In genomic region chr12:93060666-93061413, GRCh38 we compare ENCODE assay signal across 8 cellular contexts.
DNase-seq lines count a peak whose midpoint lies in the region; ATAC-seq, FAIRE-seq and TF ChIP-seq lines count a peak whose summit lies in the region.

No MANE protein-coding gene starts in this region.

- H3K9me3 ChIP-seq in colonic mucosa (no peaks in the 10 kb centered on the region), parathyroid adenoma (ENCODE audit: control insufficient read depth, low read length) (no peaks in the 10 kb centered on the region), small intestine (ENCODE audit: control insufficient read depth, low read depth) (no peaks in the 10 kb centered on the region)

- DNase-seq in Ammon's horn (ENCODE audit: low spot score) (peak; percentile 10), colonic mucosa (no peak), SKM-1 (lab: John Stamatoyannopoulos, UW; ENCODE audit: unreplicated experiment) (no peak), H4 (ENCODE audit: low spot score) (no peak), small intestine (no peak)

- TF ChIP-seq CTCF in colonic mucosa (IDR thresholded peaks at IDR 0.05) = no peak
- TF ChIP-seq CTCF in parathyroid adenoma (IDR thresholded peaks at IDR 0.05) = no peak

- H3K4me3 ChIP-seq in colonic mucosa (no peak overlapping the region), parathyroid adenoma (ENCODE audit: low read depth, low read length) (no peak overlapping the region), small intestine (ENCODE audit: low read depth in 1 of 2, low read length in 2 of 2) (no peak overlapping the region)

- FAIRE-seq in small intestine (lab: Jason Lieb, UNC) = no peak

- no peaks in the 10 kb centered on the region for H3K79me2 ChIP-seq in parathyroid adenoma

- ATAC-seq in GM21381 (IDR thresholded peaks at IDR 0.05; ENCODE audit: unreplicated experiment) (peak; percentile 36), HG03565 (IDR thresholded peaks at IDR 0.05; ENCODE audit: unreplicated experiment) (peak; percentile 16)

- H3K36me3 ChIP-seq in colonic mucosa (no peaks in the 10 kb centered on the region), parathyroid adenoma (ENCODE audit: control insufficient read depth, insufficient read depth, low read length) (no peaks in the 10 kb centered on the region), small intestine (ENCODE audit: control insufficient read depth in 2 of 2, insufficient read depth in 2 of 2, low read length in 2 of 2) (no peaks in the 10 kb centered on the region)

- no peak overlapping the region for H3K4me2 ChIP-seq in parathyroid adenoma (ENCODE audit: low read length)

- H3K27me3 ChIP-seq in colonic mucosa (no peaks in the 10 kb centered on the region), parathyroid adenoma (ENCODE audit: control insufficient read depth, insufficient read depth, low read length) (no peaks in the 10 kb centered on the region), small intestine (ENCODE audit: control insufficient read depth in 2 of 2, insufficient read depth in 2 of 2, low read length in 2 of 2) (no peaks in the 10 kb centered on the region)

- H2AFZ ChIP-seq in parathyroid adenoma = peak overlapping the region; percentile 54

- H3K9ac ChIP-seq in colonic mucosa (ENCODE audit: low read depth in 2 of 2, low read length in 2 of 2) (no peak overlapping the region), parathyroid adenoma (no peak overlapping the region)

- whole genome bisulfite sequencing in small intestine, 3 donors = 57 to 82% (median 72%) methylated on average over 8 of the region's 8 CpGs

- intact Hi-C loops in colonic mucosa (cut with DNase I) = no loop called here

- H3K27ac ChIP-seq in colonic mucosa = peak overlapping the region; percentile 20
- H3K27ac ChIP-seq in parathyroid adenoma = peak overlapping the region; percentile 71
- H3K27ac ChIP-seq in small intestine (ENCODE audit: low read depth in 1 of 2, low read length in 1 of 2) = no peak overlapping the region

- H3K4me1 ChIP-seq in colonic mucosa (no peaks in the 10 kb centered on the region), parathyroid adenoma (peaks cover 10% of the 10 kb centered on the region), small intestine (ENCODE audit: control insufficient read depth in 2 of 2, insufficient read depth in 1 of 2, low read depth in 1 of 2, low read length in 1 of 2) (no peaks in the 10 kb centered on the region)

Comparison
In these comparisons a context has a peak if more than half of its experiments do, and no peak if none do; other contexts are left out.
1. H3K27ac ChIP-seq: peak in colonic mucosa (single experiment) and parathyroid adenoma (single experiment); none in small intestine (0 of 2).